Comparison of ENCODE assay signal across 9 cellular contexts in the genomic region with DNA sequence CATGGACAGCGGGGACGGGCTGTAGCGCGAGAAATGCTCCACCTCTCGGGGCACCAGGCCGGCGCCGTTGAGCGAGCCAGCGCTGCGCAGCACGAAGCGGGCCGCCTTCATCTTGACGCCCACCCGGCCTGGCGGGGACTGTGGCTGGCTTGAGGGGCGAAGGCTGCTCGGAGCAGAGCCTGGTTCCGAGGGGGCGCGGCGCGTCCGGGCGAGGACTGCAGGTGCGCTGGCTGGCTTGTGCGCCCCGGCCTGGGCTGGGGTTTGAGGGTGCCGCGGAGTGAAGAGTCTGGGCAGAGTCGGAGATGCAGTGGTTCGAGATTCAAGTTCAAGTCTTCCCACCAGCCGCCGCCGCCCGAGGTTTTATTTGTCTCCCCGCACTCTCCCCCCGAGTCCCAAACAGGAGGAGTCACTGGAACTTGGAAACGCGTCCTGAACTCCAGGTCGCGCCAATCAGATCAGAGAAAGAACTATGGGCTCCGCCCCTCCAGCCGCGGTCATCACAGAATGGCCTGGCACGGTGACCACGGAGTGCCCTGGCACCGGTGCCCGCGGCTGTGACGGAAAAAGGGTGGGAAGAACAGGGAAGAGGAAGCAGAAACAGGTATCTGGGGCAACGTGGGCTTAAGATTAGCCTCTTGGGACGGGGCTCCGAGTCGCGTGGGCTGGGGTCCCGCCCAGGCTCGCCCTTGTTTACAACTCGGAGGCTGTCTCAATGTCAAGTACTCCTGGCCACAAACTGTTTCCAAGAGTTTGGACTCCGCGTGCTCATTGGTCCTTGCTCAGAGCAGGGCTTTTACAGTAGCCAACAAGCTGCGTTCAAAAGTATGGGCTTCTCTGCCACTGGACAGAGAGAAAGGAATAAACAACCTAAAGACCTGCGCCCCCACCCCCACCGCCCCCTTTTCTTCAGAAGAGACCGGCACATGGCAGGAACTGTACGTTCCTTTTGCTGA. TPM values are rescaled to one million over a fixed set of nuclear protein-coding genes. Genes with fewer than 3 reads are reported as not detected.
DNase-seq lines count a peak whose midpoint lies in the region; ATAC-seq and TF ChIP-seq lines count a peak whose summit lies in the region.
"Had no signal": no experiment of that assay in that cellular context is flagged by ENCODE, and none has a peak within 500 bp of the region (broad histone marks: within the 10 kb centered on the region; RNA-seq: fewer than 3 reads in every experiment).

PDK4 (minus strand) TSS at position 334 of the 953 bp plus-strand sequence; CDS start at position 111, 223 bp downstream.

- no peaks in the 10 kb centered on the region for H4K20me1 ChIP-seq in H9 (ENCODE audit: control insufficient read depth, insufficient read depth, insufficient read length)

- H3K27ac Mint-ChIP-seq in H9, result no peak within 1 kb of the TSS
- H3K27ac Mint-ChIP-seq: activated naive CD8-positive, alpha-beta T cell had no signal

- peaks cover 22% of the 10 kb centered on the region for H3K36me3 ChIP-seq in thoracic aorta

- no peaks in the 10 kb centered on the region for H3K9me3 Mint-ChIP-seq in H9

- no peak within 1 kb of the TSS for H2BK120ac ChIP-seq in H9 (ENCODE audit: low read depth, low read length, poor library complexity, severe bottlenecking)

- peak within 1 kb of the TSS; percentile 84 to 94 for H3K4me3 Mint-ChIP-seq in H9
- H3K4me3 Mint-ChIP-seq: activated naive CD8-positive, alpha-beta T cell had no signal

- H2BK5ac ChIP-seq in H9 (ENCODE audit: insufficient read length, low read length), result no peak within 1 kb of the TSS

- H3K56ac ChIP-seq in H9 (ENCODE audit: insufficient read length, low read depth, low read length), result no peak within 1 kb of the TSS

- H3K9ac ChIP-seq in H9 (ENCODE audit: extremely low read depth, insufficient read length, low read length), result no peak within 1 kb of the TSS

- H2BK12ac ChIP-seq in H9 (ENCODE audit: insufficient read length, low read depth, low read length), result no peak within 1 kb of the TSS

- H3K27ac ChIP-seq in H9 (ENCODE audit: insufficient read length, low read depth, low read length), result no peak within 1 kb of the TSS
- H3K27ac ChIP-seq in thoracic aorta, result peak within 1 kb of the TSS; percentile 81 to 97

- H3K18ac ChIP-seq in H9 (ENCODE audit: insufficient read length, low read depth, low read length), result no peak within 1 kb of the TSS

- H3K36me3 Mint-ChIP-seq in H9 (ENCODE audit: insufficient read depth in 1 of 3, low read depth in 3 of 3), result no peaks in the 10 kb centered on the region
- H3K36me3 Mint-ChIP-seq: activated naive CD8-positive, alpha-beta T cell had no signal

- H3K4me3 ChIP-seq in thoracic aorta, result peak within 1 kb of the TSS; percentile 90

- peak; percentile 18 for DNase-seq in 8988T
- peak; percentile 84 for DNase-seq in H9
- DNase-seq in SK-N-DZ (ENCODE audit: low spot score), result peak; percentile 57
- peak; percentile 80 for DNase-seq in fibroblast of gingiva (ENCODE audit: low read depth)
- peak; percentile 96 for DNase-seq in midbrain (lab: John Stamatoyannopoulos, UW)
- peak; percentile 92 for DNase-seq in thoracic aorta (ENCODE audit: low spot score)
- no peak for DNase-seq in stimulated activated naive CD4-positive, alpha-beta T cell (lab: John Stamatoyannopoulos, UW)
- DNase-seq in NCI-H1105 (lab: John Stamatoyannopoulos, UW), result no peak

- H3K4ac ChIP-seq in H9 (ENCODE audit: low read depth, low read length), result no peak within 1 kb of the TSS

- no peak within 1 kb of the TSS for H4K91ac ChIP-seq in H9 (ENCODE audit: insufficient read length, low read depth, low read length)

- no peak for TF ChIP-seq CTCF in H9 (conservative IDR thresholded peaks at IDR 0.05)
- TF ChIP-seq CTCF in thoracic aorta (IDR thresholded peaks at IDR 0.05), result no peak

- no peak within 1 kb of the TSS for H4K8ac ChIP-seq in H9 (replicated peaks; ENCODE audit: insufficient read length, low read depth, low read length)

- no peak within 1 kb of the TSS for H2BK20ac ChIP-seq in H9 (ENCODE audit: low read depth, low read length, poor library complexity, severe bottlenecking)

- no peaks in the 10 kb centered on the region for H3K79me1 ChIP-seq in H9 (ENCODE audit: insufficient read depth, low read depth, low read length, poor library complexity, severe bottlenecking)

- H3T11ph ChIP-seq in H9 (ENCODE audit: low read length), result no peak within 1 kb of the TSS

- H4K5ac ChIP-seq in H9 (ENCODE audit: insufficient read length, low read depth, low read length), result no peak within 1 kb of the TSS

- H3K4me1 ChIP-seq in H9 (ENCODE audit: insufficient read depth, low read length) (no peaks in the 10 kb centered on the region), thoracic aorta (ENCODE audit: control insufficient read depth in 1 of 2, low read depth in 2 of 2) (peaks cover 10 to 16% of the 10 kb centered on the region in 2 donors)

- H3K23me2 ChIP-seq in H9 (ENCODE audit: insufficient read length, low read depth, low read length, poor library complexity, severe bottlenecking), result peaks cover 6% of the 10 kb centered on the region

- peaks cover 72% of the 10 kb centered on the region for H3K27me3 Mint-ChIP-seq in H9 (ENCODE audit: low read depth)

- no peak within 1 kb of the TSS for H2AFZ ChIP-seq in H9 (ENCODE audit: low read length)

- H2BK15ac ChIP-seq in H9 (ENCODE audit: low read depth, low read length), result no peak within 1 kb of the TSS

- H3K4me2 ChIP-seq in H9 (ENCODE audit: insufficient read depth, insufficient read length, low read length), result peak within 1 kb of the TSS; percentile 66

- H3K14ac ChIP-seq in H9 (ENCODE audit: insufficient read depth, low read length), result no peak within 1 kb of the TSS

- no peaks in the 10 kb centered on the region for H3K79me2 ChIP-seq in H9 (ENCODE audit: insufficient read depth, low read length)

- H3K23ac ChIP-seq in H9 (ENCODE audit: insufficient read length, low read depth, low read length), result no peak within 1 kb of the TSS

- H3K27me3 ChIP-seq in H9 (ENCODE audit: insufficient read depth, low read length), result peaks cover 5% of the 10 kb centered on the region; the same call in 1 of the 2 replicates
- no peaks in the 10 kb centered on the region for H3K27me3 ChIP-seq in thoracic aorta (replicated peaks; ENCODE audit: insufficient read depth)

- peaks cover 4 to 10% of the 10 kb centered on the region in 2 experiments; a peak in 2 of 4 replicates for H3K4me1 Mint-ChIP-seq in H9

- H3K9me3 ChIP-seq in H9 (ENCODE audit: control insufficient read depth, low read depth, low read length) (no peaks in the 10 kb centered on the region), thoracic aorta (no peaks in the 10 kb centered on the region)

- H2AK5ac ChIP-seq in H9 (ENCODE audit: insufficient read length, low read length), result no peak within 1 kb of the TSS

- ATAC-seq in thoracic aorta (ENCODE audit: insufficient number of reproducible peaks, low FRiP score, low read depth), result peak; percentile 98

- WGBS in H9 (ENCODE audit: extremely low coverage, insufficient read length, low lambda C conversion rate), result no CpG with 5 or more reads among the region's 67 CpGs

RNA-seq across cellular contexts. Expression of gene PDK4, which starts in this region (rescaled TPM):
- total RNA-seq in H9 (2021), result not detected in 2 replicates
- 0.65 and 1.4 TPM in 2 replicates for polyA plus RNA-seq in SK-N-DZ (2014; cell fraction: cytosol; rRNA removed)
- polyA plus RNA-seq in SK-N-DZ (2014; cell fraction: nucleus; rRNA removed), result 0.43 and 0.82 TPM in 2 replicates
- total RNA-seq in thoracic aorta, result 100 to 1,000 TPM in 1 of 2 donors, 10 to 100 TPM in 1; 79.5 to 316 TPM

Comparison
In these comparisons a context has a peak if more than half of its experiments do, and no peak if none do; other contexts are left out.
1. RNA of gene PDK4 (total RNA-seq): 79.5 to 316 TPM in thoracic aorta; not detected in H9; every median in the first group is over 10 times any median in the second.
2. Peak in DNase-seq and H3K4me2 ChIP-seq in H9; RNA of the gene not detected or under 1 TPM.
3. DNase-seq: peak in 8988T (single experiment), SK-N-DZ (single experiment), fibroblast of gingiva (single experiment), midbrain (single experiment) and thoracic aorta (single experiment); none in stimulated activated naive CD4-positive, alpha-beta T cell (0 of 6) and NCI-H1105 (single experiment).